23 cellular contexts compared by ENCODE assay signal in genomic region chr2:139925903-139926302, GRCh38.
"Had no signal": no experiment of that assay in that cellular context is flagged by ENCODE, and none has a peak within 500 bp of the region (broad histone marks: within the 10 kb centered on the region; RNA-seq: fewer than 3 reads in every experiment).

No MANE protein-coding gene starts in this region.

- DNase-seq: hippocampal formation; kidney glomerular epithelial cell; left colon; left ventricle myocardium inferior; naive thymus-derived CD8-positive, alpha-beta T cell; nucleus accumbens; psoas muscle; right lobe of liver; stimulated activated CD4-positive, alpha-beta T cell treated with anti-CD3 and anti-CD28 coated beads, Interleukin-1b, Interleukin-23, amount 100 ng/mL, for 48 hours; stimulated activated CD4-positive, alpha-beta T cell treated with anti-CD3 and anti-CD28 coated beads, Interleukin-2, amount 100 ng/mL, for 48 hours; stimulated activated CD4-positive, alpha-beta T cell treated with anti-CD3 and anti-CD28 coated beads, Interleukin-4, amount 100 ng/mL, for 4 hours; stimulated activated CD8-positive, alpha-beta memory T cell treated with anti-CD3 and anti-CD28 coated beads, Interleukin-4, amount 100 ng/mL, for 48 hours; stimulated activated naive CD8-positive, alpha-beta T cell treated with anti-CD3 and anti-CD28 coated beads, Interleukin-15, Interleukin-2, amounts not matched to agents 100 U/mL and 50 U/mL, for 24 hours; stomach; testis; thyroid gland; transverse colon; upper lobe of left lung had no signal

- ATAC-seq: left colon; naive thymus-derived CD8-positive, alpha-beta T cell; psoas muscle; right lobe of liver; stimulated activated memory B cell treated with anti-CD40 and anti-IgM and Interleukin-4, amounts not matched to agents 10 μg/mL and 1 μg/mL and 100 μg/mL, for 72 hours; stimulated activated naive CD8-positive, alpha-beta T cell treated with anti-CD3 and anti-CD28 coated beads, Interleukin-15, Interleukin-2, amounts not matched to agents 100 U/mL and 50 U/mL, for 24 hours had no signal

- H3K9ac ChIP-seq: parathyroid adenoma had no signal

- H3K36me3 ChIP-seq: left ventricle myocardium inferior, right lobe of liver, stomach, thyroid gland, transverse colon, upper lobe of left lung, vagina had no signal

- H3K4me2 ChIP-seq: smooth muscle cell had no signal

- H3K27ac ChIP-seq: left ventricle myocardium inferior, parathyroid adenoma, psoas muscle, right lobe of liver, stomach, testis, thyroid gland, transverse colon, upper lobe of left lung, vagina had no signal

- H3K4me3 ChIP-seq: left ventricle myocardium inferior, lung, psoas muscle, right lobe of liver, smooth muscle cell, stomach, testis, thyroid gland, transverse colon, upper lobe of left lung, vagina had no signal

- H3K4me1 ChIP-seq: left ventricle myocardium inferior, parathyroid adenoma, psoas muscle, right lobe of liver, stomach, testis, thyroid gland, transverse colon, upper lobe of left lung, vagina had no signal

- H3K79me2 ChIP-seq: parathyroid adenoma had no signal

- H3K27me3 ChIP-seq: right lobe of liver, stomach, testis, thyroid gland, transverse colon, upper lobe of left lung, vagina had no signal
